32 cellular contexts compared by ENCODE assay signal in the genomic region with DNA sequence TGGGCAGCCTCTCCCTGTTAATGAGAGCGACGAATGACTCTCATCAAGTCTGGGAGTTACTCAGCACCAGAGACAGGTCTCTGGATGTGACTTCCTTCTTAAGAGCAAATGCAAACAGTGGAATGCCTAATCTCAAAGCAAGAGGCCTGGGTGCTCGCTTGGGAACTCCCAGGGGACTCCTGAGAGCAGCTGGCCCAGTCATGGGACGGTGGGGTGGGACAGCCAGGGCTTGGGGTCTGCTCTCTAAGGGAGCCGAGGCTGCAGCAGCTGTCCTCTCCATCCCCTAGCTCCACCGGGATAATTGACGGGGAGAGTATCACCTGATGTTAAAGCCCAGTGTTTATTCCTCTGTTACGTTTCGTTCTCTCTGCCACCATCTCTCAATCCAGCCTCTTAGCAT. TPM values are rescaled to one million over a fixed set of nuclear protein-coding genes. Genes with fewer than 3 reads are reported as not detected.
"Had no signal": no experiment of that assay in that cellular context is flagged by ENCODE, and none has a peak within 500 bp of the region (broad histone marks: within the 10 kb centered on the region; RNA-seq: fewer than 3 reads in every experiment).

No MANE protein-coding gene starts in this region.

- H3K4me3 Mint-ChIP-seq: activated CD4-positive, alpha-beta memory T cell treated with anti-CD3 and anti-CD28 coated beads, Interleukin-2, amount 10 ng/mL, durations not matched to agents 7 days and 5 days; activated CD4-positive, alpha-beta T cell treated with anti-CD3 and anti-CD28 coated beads, Interleukin-2, amount 10 ng/mL, durations not matched to agents 7 days and 5 days; activated T-cell treated with anti-CD3 and anti-CD28 coated beads, Interleukin-2, amount 50 U/mL, for 4 hours; activated T-helper 17 cell treated with anti-CD3 and anti-CD28 coated beads, Interleukin-2, amount 50 U/mL, for 72 hours; effector memory CD8-positive, alpha-beta T cell; nephron; stimulated activated naive B cell treated with anti-CD40 and anti-IgM and Interleukin-4, amounts not matched to agents 10 μg/mL and 1 μg/mL and 100 μg/mL, for 72 hours; WTC11 had no signal

- H3K27ac Mint-ChIP-seq: activated CD4-positive, alpha-beta memory T cell treated with anti-CD3 and anti-CD28 coated beads, Interleukin-2, amount 10 ng/mL, durations not matched to agents 7 days and 5 days; activated CD4-positive, alpha-beta T cell treated with anti-CD3 and anti-CD28 coated beads, Interleukin-2, amount 10 ng/mL, durations not matched to agents 7 days and 5 days; activated T-helper 17 cell treated with anti-CD3 and anti-CD28 coated beads, Interleukin-2, amount 50 U/mL, for 72 hours; effector memory CD8-positive, alpha-beta T cell; nephron; stimulated activated naive B cell treated with anti-CD40 and anti-IgM and Interleukin-4, amounts not matched to agents 10 μg/mL and 1 μg/mL and 100 μg/mL, for 72 hours; WTC11 had no signal

- H3K9me3 Mint-ChIP-seq: activated CD4-positive, alpha-beta memory T cell treated with anti-CD3 and anti-CD28 coated beads, Interleukin-2, amount 10 ng/mL, durations not matched to agents 7 days and 5 days; activated CD4-positive, alpha-beta T cell treated with anti-CD3 and anti-CD28 coated beads, Interleukin-2, amount 10 ng/mL, durations not matched to agents 7 days and 5 days; activated T-cell treated with anti-CD3 and anti-CD28 coated beads, Interleukin-2, amount 50 U/mL, for 4 hours; activated T-helper 17 cell treated with anti-CD3 and anti-CD28 coated beads, Interleukin-2, amount 50 U/mL, for 72 hours; effector memory CD8-positive, alpha-beta T cell; nephron; stimulated activated naive B cell treated with anti-CD40 and anti-IgM and Interleukin-4, amounts not matched to agents 10 μg/mL and 1 μg/mL and 100 μg/mL, for 72 hours; WTC11 had no signal

- H3K4me1 Mint-ChIP-seq: activated CD4-positive, alpha-beta memory T cell treated with anti-CD3 and anti-CD28 coated beads, Interleukin-2, amount 10 ng/mL, durations not matched to agents 7 days and 5 days; activated CD4-positive, alpha-beta T cell treated with anti-CD3 and anti-CD28 coated beads, Interleukin-2, amount 10 ng/mL, durations not matched to agents 7 days and 5 days; activated T-helper 17 cell treated with anti-CD3 and anti-CD28 coated beads, Interleukin-2, amount 50 U/mL, for 72 hours; nephron; stimulated activated naive B cell treated with anti-CD40 and anti-IgM and Interleukin-4, amounts not matched to agents 10 μg/mL and 1 μg/mL and 100 μg/mL, for 72 hours had no signal

- H3K36me3 Mint-ChIP-seq: stimulated activated naive B cell treated with anti-CD40 and anti-IgM and Interleukin-4, amounts not matched to agents 10 μg/mL and 1 μg/mL and 100 μg/mL, for 72 hours; WTC11 had no signal

- DNase-seq: activated CD4-positive, alpha-beta memory T cell treated with anti-CD3 and anti-CD28 coated beads, Interleukin-2, amount 10 ng/mL, durations not matched to agents 7 days and 5 days; activated CD4-positive, alpha-beta T cell treated with anti-CD3 and anti-CD28 coated beads for 1 hour; activated CD4-positive, alpha-beta T cell treated with anti-CD3 and anti-CD28 coated beads, Interleukin-2, amount 10 ng/mL, durations not matched to agents 7 days and 5 days; activated gamma-delta T cell treated with Interleukin-2 at 50 U/mL for 16 hours; activated naive CD4-positive, alpha-beta T cell treated with anti-CD3 and anti-CD28 coated beads, Interleukin-2, amount 50 U/mL, for 16 hours; activated T-cell treated with anti-CD3 and anti-CD28 coated beads, Interleukin-2, amount 50 U/mL, for 4 hours; amniotic stem cell; brain microvascular endothelial cell; cortex of kidney; effector memory CD8-positive, alpha-beta T cell; islet precursor cell; left cardiac atrium; left ventricle myocardium superior; retina; sigmoid colon; stimulated activated CD4-positive, alpha-beta T cell treated with anti-CD3 and anti-CD28 coated beads, Interleukin-2, amount 100 ng/mL, for 24 hours; stimulated activated naive B cell treated with anti-CD40 and anti-IgM and Interleukin-4, amounts not matched to agents 10 μg/mL and 1 μg/mL and 100 μg/mL, for 72 hours; stomach; thyroid gland; upper lobe of left lung had no signal

RNA-seq across cellular contexts. Expression of a gene that starts 35.2 kb away (rescaled TPM):
- total RNA-seq: activated CD4-positive, alpha-beta memory T cell treated with anti-CD3 and anti-CD28 coated beads, Interleukin-2, amount 10 ng/mL, durations not matched to agents 7 days and 5 days; activated CD4-positive, alpha-beta T cell treated with anti-CD3 and anti-CD28 coated beads, Interleukin-2, amount 10 ng/mL, durations not matched to agents 7 days and 5 days; activated T-cell treated with anti-CD3 and anti-CD28 coated beads, Interleukin-2, amount 50 U/mL, for 4 hours; cardiac septum; chondrocyte; fibroblast of lung; fibroblast of villous mesenchyme; hepatocyte; left cardiac atrium; left ventricle myocardium superior; lung microvascular endothelial cell; mesenteric fat pad; mucosa of gallbladder; osteocyte; stomach; thyroid gland; upper lobe of left lung had no signal
